In the genomic region with DNA sequence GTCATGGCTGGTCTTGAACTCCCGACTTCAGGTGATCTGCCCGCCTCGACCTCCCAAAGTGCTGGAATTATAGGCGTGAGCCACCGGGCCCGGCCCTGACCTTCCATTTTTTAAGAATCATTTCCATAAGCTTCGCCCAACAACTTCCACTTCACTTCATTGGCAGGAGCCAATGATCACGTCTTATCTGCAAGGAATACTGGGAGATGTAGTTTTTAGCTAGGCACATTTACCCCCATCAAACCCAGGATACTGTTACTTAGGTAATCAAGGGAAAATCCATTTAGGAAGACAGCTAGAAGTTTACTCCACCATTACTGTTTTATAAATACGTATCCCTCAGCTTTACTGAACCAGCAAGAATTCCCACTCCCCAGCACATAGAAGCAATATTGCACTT, we compare ENCODE assay signal across 1 cellular context.
TF ChIP-seq lines count a peak whose summit lies in the region.

No MANE protein-coding gene starts in this region.

TF ChIP-seq in H1, 55 proteins besides CTCF, POLR2A, EP300 and RAD21:
- no peak for TF ChIP-seq JUND (IDR thresholded peaks at IDR 0.05; ENCODE audit: low read length)
- TF ChIP-seq BRCA1 (IDR thresholded peaks at IDR 0.05; ENCODE audit: low read depth, low read length), result no peak
- TF ChIP-seq YY1 (IDR thresholded peaks at IDR 0.05; ENCODE audit: low read depth, low read length), result no peak
- no peak for TF ChIP-seq CTBP2 (IDR thresholded peaks at IDR 0.05; ENCODE audit: borderline replicate concordance, insufficient read depth, insufficient read length, low read length)
- peak; percentile 56 for TF ChIP-seq SIX5 (IDR thresholded peaks at IDR 0.05; ENCODE audit: low read depth, low read length)
- TF ChIP-seq NRF1 (IDR thresholded peaks at IDR 0.05; ENCODE audit: low read depth, low read length), result no peak
